Comparison of ENCODE assay signal across 1 cellular context in the genomic region with DNA sequence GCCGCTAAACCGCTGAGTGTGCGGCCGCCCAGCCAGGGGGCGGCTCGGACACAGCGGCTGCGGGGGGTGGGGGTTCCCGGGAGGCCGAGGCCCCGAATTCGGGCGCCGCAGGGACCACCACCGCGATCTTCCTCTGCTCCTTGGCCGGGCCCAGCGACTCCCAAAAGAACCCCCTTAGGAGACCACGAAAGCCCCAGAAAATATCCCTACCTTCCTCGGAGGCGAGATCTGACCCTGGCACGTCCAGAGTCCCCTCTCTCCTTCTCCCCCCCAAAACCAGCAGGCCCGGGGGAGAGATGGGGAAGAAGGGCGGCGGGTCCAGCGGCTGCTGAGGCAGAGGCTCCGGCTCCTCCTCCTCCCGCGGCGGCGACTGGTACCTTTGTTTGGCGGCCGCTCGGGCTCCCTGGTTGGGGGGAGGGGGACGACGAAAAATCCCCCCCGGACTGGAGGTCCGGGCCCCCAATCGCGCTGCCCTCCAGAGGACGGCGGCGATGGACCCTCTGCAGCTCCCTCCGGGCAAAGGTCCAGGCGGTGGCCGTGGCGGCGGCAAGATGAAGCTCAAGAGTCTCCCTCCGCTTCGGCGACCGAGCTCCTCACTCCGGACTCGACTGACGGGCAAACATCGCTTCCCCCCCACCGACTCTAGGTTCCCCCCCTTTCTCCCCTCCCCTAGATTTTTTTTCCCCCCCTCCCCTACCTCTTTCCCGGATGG.
TF ChIP-seq lines count a peak whose summit lies in the region.

A gene with protein sequence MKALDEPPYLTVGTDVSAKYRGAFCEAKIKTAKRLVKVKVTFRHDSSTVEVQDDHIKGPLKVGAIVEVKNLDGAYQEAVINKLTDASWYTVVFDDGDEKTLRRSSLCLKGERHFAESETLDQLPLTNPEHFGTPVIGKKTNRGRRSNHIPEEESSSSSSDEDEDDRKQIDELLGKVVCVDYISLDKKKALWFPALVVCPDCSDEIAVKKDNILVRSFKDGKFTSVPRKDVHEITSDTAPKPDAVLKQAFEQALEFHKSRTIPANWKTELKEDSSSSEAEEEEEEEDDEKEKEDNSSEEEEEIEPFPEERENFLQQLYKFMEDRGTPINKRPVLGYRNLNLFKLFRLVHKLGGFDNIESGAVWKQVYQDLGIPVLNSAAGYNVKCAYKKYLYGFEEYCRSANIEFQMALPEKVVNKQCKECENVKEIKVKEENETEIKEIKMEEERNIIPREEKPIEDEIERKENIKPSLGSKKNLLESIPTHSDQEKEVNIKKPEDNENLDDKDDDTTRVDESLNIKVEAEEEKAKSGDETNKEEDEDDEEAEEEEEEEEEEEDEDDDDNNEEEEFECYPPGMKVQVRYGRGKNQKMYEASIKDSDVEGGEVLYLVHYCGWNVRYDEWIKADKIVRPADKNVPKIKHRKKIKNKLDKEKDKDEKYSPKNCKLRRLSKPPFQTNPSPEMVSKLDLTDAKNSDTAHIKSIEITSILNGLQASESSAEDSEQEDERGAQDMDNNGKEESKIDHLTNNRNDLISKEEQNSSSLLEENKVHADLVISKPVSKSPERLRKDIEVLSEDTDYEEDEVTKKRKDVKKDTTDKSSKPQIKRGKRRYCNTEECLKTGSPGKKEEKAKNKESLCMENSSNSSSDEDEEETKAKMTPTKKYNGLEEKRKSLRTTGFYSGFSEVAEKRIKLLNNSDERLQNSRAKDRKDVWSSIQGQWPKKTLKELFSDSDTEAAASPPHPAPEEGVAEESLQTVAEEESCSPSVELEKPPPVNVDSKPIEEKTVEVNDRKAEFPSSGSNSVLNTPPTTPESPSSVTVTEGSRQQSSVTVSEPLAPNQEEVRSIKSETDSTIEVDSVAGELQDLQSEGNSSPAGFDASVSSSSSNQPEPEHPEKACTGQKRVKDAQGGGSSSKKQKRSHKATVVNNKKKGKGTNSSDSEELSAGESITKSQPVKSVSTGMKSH (N-terminal part only) (minus strand): TSS at position 621 of the 712 bp plus-strand sequence. CDS start 1,260 bp downstream, outside the sequence.

TF ChIP-seq in WTC11, 78 proteins besides CTCF, POLR2A, EP300 and RAD21 (continued from another document):
- TF ChIP-seq FOXP1 (CRISPR knock-in tag; IDR thresholded peaks at IDR 0.05; ENCODE audit: borderline replicate concordance) (0 out of 2 replicates have a peak, but pooled peaks have one; percentile 24), ESRRA (CRISPR knock-in tag; IDR thresholded peaks at IDR 0.05; ENCODE audit: borderline replicate concordance) (no peak), ZNF423 (CRISPR knock-in tag; IDR thresholded peaks at IDR 0.05) (no peak), KAT7 (CRISPR knock-in tag; IDR thresholded peaks at IDR 0.05; ENCODE audit: borderline replicate concordance) (0 out of 2 replicates have a peak, but pooled peaks have one; percentile 6), NFATC4 (CRISPR knock-in tag; IDR thresholded peaks at IDR 0.05) (no peak), ELF4 (CRISPR knock-in tag; IDR thresholded peaks at IDR 0.05; ENCODE audit: low read depth) (no peak), JUN (CRISPR knock-in tag; IDR thresholded peaks at IDR 0.05) (peak; percentile 69; the same call in 1 of the 2 replicates)
- TF ChIP-seq, protein P1, sequence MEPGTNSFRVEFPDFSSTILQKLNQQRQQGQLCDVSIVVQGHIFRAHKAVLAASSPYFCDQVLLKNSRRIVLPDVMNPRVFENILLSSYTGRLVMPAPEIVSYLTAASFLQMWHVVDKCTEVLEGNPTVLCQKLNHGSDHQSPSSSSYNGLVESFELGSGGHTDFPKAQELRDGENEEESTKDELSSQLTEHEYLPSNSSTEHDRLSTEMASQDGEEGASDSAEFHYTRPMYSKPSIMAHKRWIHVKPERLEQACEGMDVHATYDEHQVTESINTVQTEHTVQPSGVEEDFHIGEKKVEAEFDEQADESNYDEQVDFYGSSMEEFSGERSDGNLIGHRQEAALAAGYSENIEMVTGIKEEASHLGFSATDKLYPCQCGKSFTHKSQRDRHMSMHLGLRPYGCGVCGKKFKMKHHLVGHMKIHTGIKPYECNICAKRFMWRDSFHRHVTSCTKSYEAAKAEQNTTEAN (CRISPR knock-in tag; IDR thresholded peaks at IDR 0.05): 0 out of 2 replicates have a peak, but pooled peaks have one; percentile 37
